14 cellular contexts compared by ENCODE assay signal in the genomic region with DNA sequence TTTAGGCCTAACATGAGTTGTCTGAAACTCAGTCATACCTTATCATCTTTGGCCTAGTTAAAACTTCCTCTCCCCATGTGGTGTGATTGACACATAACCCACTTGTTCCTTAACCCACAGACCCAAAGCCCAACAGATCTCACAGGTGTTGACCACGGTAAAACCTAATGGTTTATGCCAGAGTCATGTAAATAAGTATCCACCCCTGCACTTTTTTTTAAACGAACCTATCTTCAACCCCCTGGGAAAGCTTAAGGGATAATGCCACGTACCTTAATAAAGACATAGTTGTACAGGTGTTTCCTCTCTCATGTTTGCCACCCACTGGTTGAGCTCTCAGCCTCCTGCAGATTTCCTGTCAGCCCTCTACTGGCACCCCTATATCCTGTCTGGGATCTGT.
A peak's percentile ranks its signal among the peaks of the same experiment; 100 is the strongest.
DNase-seq lines count a peak whose midpoint lies in the region; ATAC-seq and TF ChIP-seq lines count a peak whose summit lies in the region.
"Had no signal": no experiment of that assay in that cellular context is flagged by ENCODE, and none has a peak within 500 bp of the region (broad histone marks: within the 10 kb centered on the region; RNA-seq: fewer than 3 reads in every experiment).

No MANE protein-coding gene starts in this region.

- no peaks in the 10 kb centered on the region for H3K9me3 ChIP-seq in transverse colon
- H3K9me3 ChIP-seq: psoas muscle, uterus had no signal

- TF ChIP-seq EP300 in transverse colon (IDR thresholded peaks at IDR 0.05; ENCODE audit: low read depth), result no peak

- ATAC-seq in GM21528 (IDR thresholded peaks at IDR 0.05; ENCODE audit: low FRiP score, unreplicated experiment), result peak; percentile 93
- ATAC-seq in HG03097 (IDR thresholded peaks at IDR 0.05; ENCODE audit: low FRiP score, unreplicated experiment), result peak; percentile 54
- no peak for ATAC-seq in HG02571 (IDR thresholded peaks at IDR 0.05; ENCODE audit: unreplicated experiment)
- ATAC-seq: psoas muscle had no signal

- in situ Hi-C loops in transverse colon (cut with MboI; ENCODE audit: low pct_ligation_motif_present in 1 of 4, low pct_unique_long_range_greater_than_20kb in 1 of 4, low sequenced_read_pairs in 3 of 4) (no loop called here), ACHN (cut with HindIII; ENCODE audit: low pct_ligation_motif_present, low pct_unique_long_range_greater_than_20kb, low sequenced_read_pairs) (no loop called here)

- H3K4me1 ChIP-seq in transverse colon, result no peaks in the 10 kb centered on the region
- H3K4me1 ChIP-seq: psoas muscle, uterus had no signal

- H3K27me3 ChIP-seq in transverse colon, result no peaks in the 10 kb centered on the region
- H3K27me3 ChIP-seq: uterus had no signal

- WGBS in transverse colon (ENCODE audit: low coverage in 1 of 2), 2 donors, result 52 to 65% methylated on average over 3 of the region's 3 CpGs

- H3K4me3 ChIP-seq in GM12865 (ENCODE audit: low read depth, low read length) (no peak overlapping the region), transverse colon (no peak overlapping the region)
- H3K4me3 ChIP-seq: psoas muscle, uterus had no signal

- no peaks in the 10 kb centered on the region for H3K36me3 ChIP-seq in transverse colon
- H3K36me3 ChIP-seq: uterus had no signal

- no peak for TF ChIP-seq POLR2A in transverse colon (IDR thresholded peaks at IDR 0.05)

- DNase-seq in GM12865 (ENCODE audit: low read depth) (peak; percentile 66), RPMI8226 (peak; percentile 73), transverse colon (no peak), caudate nucleus (lab: John Stamatoyannopoulos, UW) (no peak), ACHN (no peak)
- DNase-seq: activated CD8-positive, alpha-beta memory T cell treated with anti-CD3 and anti-CD28 coated beads for 24 hours; activated naive CD4-positive, alpha-beta T cell treated with Interleukin-2 at 50 U/mL for 16 hours; endodermal cell; NCI-H1930; psoas muscle; uterus had no signal

- TF ChIP-seq CTCF in GM12865 (IDR thresholded peaks at IDR 0.05; ENCODE audit: insufficient read depth, low read depth, low read length, missing control alignments) (no peak), transverse colon (IDR thresholded peaks at IDR 0.05) (no peak)

- intact Hi-C loops in transverse colon (cut with DNase I; ENCODE audit: low total_unique reads), result no loop called here

- no peak overlapping the region for H3K27ac ChIP-seq in transverse colon
- H3K27ac ChIP-seq in caudate nucleus (ENCODE audit: low read depth, low read length), result no peak overlapping the region
- H3K27ac ChIP-seq: psoas muscle, uterus had no signal

Comparison
In these comparisons a context has a peak if more than half of its experiments do, and no peak if none do; other contexts are left out.
1. DNase-seq: peak in GM12865 (single experiment) and RPMI8226 (single experiment); none in transverse colon (single experiment), caudate nucleus (0 of 61) and ACHN (single experiment).